20 cellular contexts compared by ENCODE assay signal in the genomic region with DNA sequence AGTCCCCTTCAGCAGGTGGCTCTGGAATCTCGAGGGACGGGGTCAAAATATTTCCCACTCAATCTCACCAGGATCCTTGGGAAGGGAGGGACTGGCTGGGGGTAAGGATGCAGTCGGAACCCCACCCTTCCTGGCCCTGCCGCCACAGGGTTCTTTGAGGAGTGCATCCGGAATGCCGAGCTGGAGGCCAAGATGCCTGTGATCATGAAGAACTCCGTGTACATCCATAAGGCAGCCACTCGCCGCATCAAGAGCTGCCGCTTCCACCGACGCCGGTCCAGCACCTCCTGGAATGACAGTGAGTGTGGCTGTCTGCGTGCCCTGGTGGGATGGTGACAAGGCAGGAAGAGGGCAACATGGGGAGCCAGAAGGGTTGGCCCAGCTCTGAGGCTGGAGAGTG. TPM values are rescaled to one million over a fixed set of nuclear protein-coding genes. Genes with fewer than 3 reads are reported as not detected.
DNase-seq lines count a peak whose midpoint lies in the region; FAIRE-seq and TF ChIP-seq lines count a peak whose summit lies in the region.
"Had no signal": no experiment of that assay in that cellular context is flagged by ENCODE, and none has a peak within 500 bp of the region (broad histone marks: within the 10 kb centered on the region; RNA-seq: fewer than 3 reads in every experiment).

No MANE protein-coding gene starts in this region.

- H3K36me3 ChIP-seq in H7 (replicated peaks; ENCODE audit: control insufficient read depth, insufficient read depth, low read length), result no peaks in the 10 kb centered on the region
- no peaks in the 10 kb centered on the region for H3K36me3 ChIP-seq in stomach

- H3K27me3 ChIP-seq in H7 (ENCODE audit: control insufficient read depth, insufficient read depth, low read length) (peaks cover 2% of the 10 kb centered on the region; the same call in 1 of the 2 replicates), stomach (peaks cover 0 to 41% (median 0%) of the 10 kb centered on the region in 3 donors)

- H3K4me3 ChIP-seq in H7 (ENCODE audit: insufficient read depth, low read depth, low read length) (no peak overlapping the region), stomach (no peak overlapping the region)

- FAIRE-seq in HTR-8/SVneo (lab: Jason Lieb, UNC), result peak; percentile 65
- FAIRE-seq: GM12891, GM18507, H54 had no signal

- intact Hi-C loops in stomach (cut with DNase I; ENCODE audit: low total_unique reads), result no loop called here

- TF ChIP-seq CTCF in stomach (IDR thresholded peaks at IDR 0.05), result no peak

- DNase-seq in H7 (peak; percentile 19), HTR-8/SVneo (ENCODE audit: insufficient read length, low spot score) (no peak), mesenteric fat pad (ENCODE audit: low spot score) (peak; percentile 65), stomach (no peak), NOMO-1 treated with dmso at 0.1 percent for 144 hours (lab: John Stamatoyannopoulos, UW; ENCODE audit: unreplicated experiment) (no peak), putamen (ENCODE audit: low spot score) (no peak)
- DNase-seq: C1 segment of cervical spinal cord; Calu3; CD4-positive, alpha-beta memory T cell; COR-L47; DMS53; DMS79 treated with DMSO at 0.1 percent for 48 hours; GF-D8; GOT3 had no signal

- TF ChIP-seq EP300 in stomach (IDR thresholded peaks at IDR 0.05), result no peak

- peaks cover 0 to 6% (median 2%) of the 10 kb centered on the region in 4 donors for H3K4me1 ChIP-seq in stomach

- H3K27ac ChIP-seq in stomach, result no peak overlapping the region

- 80 to 94% (median 92%) methylated on average over 8 to 14 of the region's 14 CpGs for WGBS in stomach, 5 donors

- no peak for TF ChIP-seq POLR2A in stomach (IDR thresholded peaks at IDR 0.05)

- H3K9me3 ChIP-seq in stomach, result no peaks in the 10 kb centered on the region

RNA-seq across cellular contexts. Expression of a gene that starts 43.1 kb away (rescaled TPM):
- total RNA-seq in H7 (2014; rRNA removed; shearing (Covaris generic)), result 0.10 and 0.37 TPM in 2 replicates
- 0.19 TPM for total RNA-seq in mesenteric fat pad
- total RNA-seq in stomach, result under 1 TPM in 1 of 5 donors, not detected in 4; 0.55 TPM
- under 1 TPM; 0.08 to 0.15 (median 0.12) TPM for polyA plus RNA-seq in stomach
- total RNA-seq: A172 had no signal

RNA-seq across cellular contexts. Expression of a gene that starts 47.0 kb away (rescaled TPM):
- 0.04 and 0.17 TPM in 2 replicates for total RNA-seq in H7 (2014; rRNA removed; shearing (Covaris generic))
- total RNA-seq in mesenteric fat pad (not detected), stomach (under 1 TPM in 1 of 5 donors, not detected in 4; 0.18 TPM)
- under 1 TPM in 2 of 3 donors, not detected in 1; 0.03 to 0.25 TPM for polyA plus RNA-seq in stomach
- total RNA-seq: A172; Calu3; CD4-positive, alpha-beta memory T cell; Daoy had no signal
- polyA plus RNA-seq: BJ; CD4-positive, alpha-beta memory T cell had no signal

Comparison
In these comparisons a context has a peak if more than half of its experiments do, and no peak if none do; other contexts are left out.
1. DNase-seq: peak in H7 (single experiment) and mesenteric fat pad (single experiment); none in HTR-8/SVneo (single experiment), stomach (single experiment), NOMO-1 treated with dmso at 0.1 percent for 144 hours (single experiment) and putamen (single experiment).